In genomic region chr16:31484491-31485171, GRCh38 we compare ENCODE assay signal across 1 cellular context.
TF ChIP-seq lines count a peak whose summit lies in the region.

No MANE protein-coding gene starts in this region.

TF ChIP-seq in GM23338, 12 proteins besides CTCF, POLR2A, EP300 and RAD21 (continued from another document):
- TF ChIP-seq ZNF462 (CRISPR knock-in tag; IDR thresholded peaks at IDR 0.05) (no peak), JUNB (IDR thresholded peaks at IDR 0.05; ENCODE audit: unreplicated experiment) (no peak), STAT1 (IDR thresholded peaks at IDR 0.05; ENCODE audit: unreplicated experiment) (no peak), EZH2 (IDR thresholded peaks at IDR 0.05; ENCODE audit: low read depth, unreplicated experiment) (no peak), NANOG (IDR thresholded peaks at IDR 0.05; ENCODE audit: borderline replicate concordance) (no peak), ETS1 (IDR thresholded peaks at IDR 0.05) (no peak)
